ENCODE assay signal across 22 cellular contexts in genomic region chr7:739964-740942, GRCh38. TPM values are rescaled to one million over a fixed set of nuclear protein-coding genes. Genes with fewer than 3 reads are reported as not detected.
DNase-seq lines count a peak whose midpoint lies in the region; ATAC-seq, FAIRE-seq and TF ChIP-seq lines count a peak whose summit lies in the region.
"Had no signal": no experiment of that assay in that cellular context is flagged by ENCODE, and none has a peak within 500 bp of the region (broad histone marks: within the 10 kb centered on the region; RNA-seq: fewer than 3 reads in every experiment).

No MANE protein-coding gene starts in this region.

- no peak overlapping the region for H2AK9ac ChIP-seq in IMR-90 (replicated peaks; ENCODE audit: low read depth, low read length, poor library complexity)

- in situ Hi-C loops in IMR-90 (cut with MboI; ENCODE audit: low sequenced_read_pairs), result no loop called here

- no peak for TF ChIP-seq POLR2A in IMR-90 (IDR thresholded peaks at IDR 0.05; ENCODE audit: low read depth, low read length)

- no peaks in the 10 kb centered on the region for H3K4me1 ChIP-seq in IMR-90 (ENCODE audit: control insufficient read depth, insufficient read depth, low read length)
- no peaks in the 10 kb centered on the region for H3K4me1 ChIP-seq in kidney (ENCODE audit: control insufficient read depth in 1 of 2, insufficient read depth in 1 of 2, low read depth in 1 of 2, low read length in 2 of 2)
- H3K4me1 ChIP-seq: Caco-2 had no signal

- no TSS peak for BruUV-seq in IMR-90 (replicated peaks; lab: Mats Ljungman, UMichigan)

- H3K36me3 Mint-ChIP-seq in progenitor cell of endocrine pancreas (ENCODE audit: insufficient read depth), result peaks cover 22% of the 10 kb centered on the region

- peaks cover 4% of the 10 kb centered on the region for H3K36me3 ChIP-seq in H7 (replicated peaks; ENCODE audit: control insufficient read depth, insufficient read depth, low read length)
- peaks cover 17% of the 10 kb centered on the region for H3K36me3 ChIP-seq in IMR-90 (ENCODE audit: control insufficient read depth, insufficient read depth, low read length)
- H3K36me3 ChIP-seq in kidney (ENCODE audit: control insufficient read depth in 1 of 2, insufficient read depth in 2 of 2, low read length in 2 of 2), result peaks cover 9 to 19% of the 10 kb centered on the region in 2 donors

- POLR2A ChIA-PET in IMR-90 (lab: Charles Lee; ENCODE audit: unreplicated experiment), result interaction anchor here (0.6 kb wide), 1 partner anchor 153 kb away, joined by 3 read pairs; no protein-coding TSS in a partner anchor

- H3K27ac Mint-ChIP-seq in progenitor cell of endocrine pancreas, result peak overlapping the region; percentile 36
- H3K27ac Mint-ChIP-seq: activated T-helper 1 cell treated with anti-CD3 and anti-CD28 coated beads, Interleukin-12 subunit alpha, Interleukin-12 subunit beta, Interleukin-2, Interleukin-4 antibody, amounts not matched to agents 30 ng/mL and 10 ng/mL and 1 ng/mL, durations not matched to agents 14 hours and 24 hours and 36 hours had no signal

- peaks cover 2% of the 10 kb centered on the region for H3K4me1 Mint-ChIP-seq in progenitor cell of endocrine pancreas (ENCODE audit: low read depth)

- no peak overlapping the region for H4K91ac ChIP-seq in IMR-90 (ENCODE audit: insufficient read depth, low read depth, low read length)

- H3K18ac ChIP-seq in IMR-90 (ENCODE audit: low read depth, low read length), result no peak overlapping the region

- no peak overlapping the region for H2BK120ac ChIP-seq in IMR-90 (ENCODE audit: low read depth, low read length)

- DNase-seq in H7 (peak; percentile 55), IMR-90 (no peak), kidney (peak; percentile 66), progenitor cell of endocrine pancreas (ENCODE audit: low spot score, unreplicated experiment) (no peak)
- DNase-seq: activated CD4-positive, alpha-beta T cell treated with anti-CD3 and anti-CD28 coated beads, Interleukin-2, amount 50 U/mL, for 48 hours; dermis blood vessel endothelial cell; DMS79; GF-D8; HCEC 1CT; mesendoderm; NCI-H446 treated with DMSO at 0.1 percent for 48 hours; NCI-H82; nucleus accumbens; OCI-M1; trophoblast cell had no signal

- H2BK20ac ChIP-seq in IMR-90 (ENCODE audit: low read depth, low read length), result no peak overlapping the region

- WGBS in IMR-90 (ENCODE audit: extremely low coverage in 2 of 2, insufficient read length in 1 of 2), 2 experiments, result 94% methylated on average over 25 of the region's 46 CpGs; no CpG with 5 or more reads in 1 of the 2 experiments

- H2BK15ac ChIP-seq in IMR-90 (ENCODE audit: low read depth, low read length), result no peak overlapping the region

- FAIRE-seq in kidney (lab: Jason Lieb, UNC), result no peak
- FAIRE-seq: frontal cortex had no signal

- H3K14ac ChIP-seq in IMR-90 (replicated peaks; ENCODE audit: low read depth, low read length), result no peak overlapping the region

- no peak overlapping the region for H3K4ac ChIP-seq in IMR-90 (ENCODE audit: low read depth, low read length)

- no peak for TF ChIP-seq CTCF in IMR-90 (conservative IDR thresholded peaks at IDR 0.05; ENCODE audit: low read depth, low read length)
- TF ChIP-seq CTCF in kidney (IDR thresholded peaks at IDR 0.05; ENCODE audit: borderline replicate concordance, extremely low read depth, insufficient read depth), result no peak
- no peak for TF ChIP-seq CTCF in progenitor cell of endocrine pancreas (IDR thresholded peaks at IDR 0.05; ENCODE audit: unreplicated experiment)

- H4K5ac ChIP-seq in IMR-90 (ENCODE audit: low read depth, low read length), result no peak overlapping the region

- H3K27me3 Mint-ChIP-seq in progenitor cell of endocrine pancreas, result no peaks in the 10 kb centered on the region
- H3K27me3 Mint-ChIP-seq: central memory CD8-positive, alpha-beta T cell had no signal

- peak overlapping the region; percentile 19 for H2AFZ ChIP-seq in IMR-90 (replicated peaks; ENCODE audit: low read length, poor library complexity)

- H3K9me3 ChIP-seq in IMR-90 (ENCODE audit: control insufficient read depth, insufficient read depth, low read length) (no peaks in the 10 kb centered on the region), kidney (ENCODE audit: control insufficient read depth in 1 of 2, low read length in 2 of 2) (no peaks in the 10 kb centered on the region)
- H3K9me3 ChIP-seq: Caco-2 had no signal

- H4K8ac ChIP-seq in IMR-90 (ENCODE audit: low read depth in 2 of 2, low read length in 2 of 2), result no peak overlapping the region

- H3K9me1 ChIP-seq in IMR-90 (ENCODE audit: insufficient read depth, low read length), result 0 out of 2 replicates have a peak, but pooled peaks cover under 1% of the 10 kb centered on the region

- H3K27me3 ChIP-seq in H7 (ENCODE audit: control insufficient read depth, insufficient read depth, low read length) (no peaks in the 10 kb centered on the region), IMR-90 (ENCODE audit: control insufficient read depth, insufficient read depth, low read length) (no peaks in the 10 kb centered on the region)

- no peaks in the 10 kb centered on the region for H3K9me3 Mint-ChIP-seq in progenitor cell of endocrine pancreas (ENCODE audit: low read depth)
- H3K9me3 Mint-ChIP-seq: activated T-helper 1 cell treated with anti-CD3 and anti-CD28 coated beads, Interleukin-12 subunit alpha, Interleukin-12 subunit beta, Interleukin-2, Interleukin-4 antibody, amounts not matched to agents 30 ng/mL and 10 ng/mL and 1 ng/mL, durations not matched to agents 14 hours and 24 hours and 36 hours; central memory CD8-positive, alpha-beta T cell had no signal

- H3K23ac ChIP-seq in IMR-90 (ENCODE audit: low read depth, low read length), result no peak overlapping the region

- CTCF ChIA-PET in IMR-90 (lab: Yijun Ruan, JAX), result no interaction called here

- H4K20me1 ChIP-seq in IMR-90 (ENCODE audit: insufficient read depth, low read length), result peaks cover 5% of the 10 kb centered on the region; the same call in 1 of the 2 replicates

- intact Hi-C loops in IMR-90 (cut with micrococcal nuclease), result no loop called here
- intact Hi-C loops in kidney (cut with DNase I), result no loop called here

- no peak overlapping the region for H3K4me2 ChIP-seq in IMR-90 (ENCODE audit: low read depth, low read length)

- H3K79me1 ChIP-seq in IMR-90 (ENCODE audit: low read depth in 1 of 2, low read length in 2 of 2), result peaks cover 14 to 19% of the 10 kb centered on the region in 2 experiments

- H3K27ac ChIP-seq in IMR-90 (ENCODE audit: insufficient read depth, low read length) (no peak overlapping the region), kidney (ENCODE audit: low read depth in 2 of 2, low read length in 2 of 2) (no peak overlapping the region)

- H3K9ac ChIP-seq in IMR-90 (ENCODE audit: low read depth, low read length) (no peak overlapping the region), kidney (ENCODE audit: low read length in 2 of 2) (no peak overlapping the region)

- no peak overlapping the region for H2BK5ac ChIP-seq in IMR-90 (ENCODE audit: low read depth, low read length, poor library complexity, severe bottlenecking)

- no peak for TF ChIP-seq RAD21 in IMR-90 (IDR thresholded peaks at IDR 0.05; ENCODE audit: low read length)

- no peak overlapping the region for H3K4me3 Mint-ChIP-seq in progenitor cell of endocrine pancreas (ENCODE audit: low read depth)
- H3K4me3 Mint-ChIP-seq: activated T-helper 1 cell treated with anti-CD3 and anti-CD28 coated beads, Interleukin-12 subunit alpha, Interleukin-12 subunit beta, Interleukin-2, Interleukin-4 antibody, amounts not matched to agents 30 ng/mL and 10 ng/mL and 1 ng/mL, durations not matched to agents 14 hours and 24 hours and 36 hours; central memory CD8-positive, alpha-beta T cell had no signal

- H3K4me3 ChIP-seq in H7 (ENCODE audit: insufficient read depth, low read depth, low read length), result no peak overlapping the region
- H3K4me3 ChIP-seq in IMR-90 (ENCODE audit: insufficient read depth, low read depth, low read length), result no peak overlapping the region
- H3K4me3 ChIP-seq in kidney (ENCODE audit: low read length in 2 of 2), result no peak overlapping the region

- dilution Hi-C loops in IMR-90 (cut with HindIII; ENCODE audit: low sequenced_read_pairs, unreplicated experiment), result no loop called here

- no peak overlapping the region for H3K56ac ChIP-seq in IMR-90 (ENCODE audit: extremely low read depth, insufficient read depth, low read length)

- H2AK5ac ChIP-seq in IMR-90 (ENCODE audit: low read depth, low read length), result no peak overlapping the region

- no peak for ATAC-seq in IMR-90 (ENCODE audit: low read depth)
- no peak for ATAC-seq in HG03097 (IDR thresholded peaks at IDR 0.05; ENCODE audit: low FRiP score, unreplicated experiment)
- no peak for ATAC-seq in HG03565 (IDR thresholded peaks at IDR 0.05; ENCODE audit: unreplicated experiment)
- no peak for ATAC-seq in HG02840 (IDR thresholded peaks at IDR 0.05; ENCODE audit: low FRiP score, unreplicated experiment)

TF ChIP-seq in IMR-90, 13 proteins besides CTCF, POLR2A, EP300 and RAD21:
- no peak for TF ChIP-seq ELK1 (IDR thresholded peaks at IDR 0.05; ENCODE audit: borderline replicate concordance, low read depth, low read length)

RNA-seq across cellular contexts. Expression of gene PRKAR1B, which starts 13.2 kb away (rescaled TPM):
- 32.4 and 32.8 TPM in 2 replicates for total RNA-seq in H7 (2014; rRNA removed; shearing (Covaris generic))
- total RNA-seq in IMR-90 (2012; rRNA removed) (14.7 and 15.2 TPM in 2 replicates), kidney (15.9 TPM), progenitor cell of endocrine pancreas (51.6 and 54.2 TPM in 2 replicates)
- polyA plus RNA-seq in IMR-90 (2012; rRNA removed) (19.8 and 20.2 TPM in 2 replicates), kidney (ENCODE audit: insufficient read depth, low read depth, low replicate concordance) (21.4 TPM)
- polyA plus RNA-seq in IMR-90 (2012; cell fraction: cytosol; rRNA removed), result 12.5 and 20.6 TPM in 2 replicates
- 21.9 and 29.1 TPM in 2 replicates for polyA plus RNA-seq in IMR-90 (2012; cell fraction: nucleus; rRNA removed; ENCODE audit: low replicate concordance)

RNA-seq across cellular contexts. Expression of gene DNAAF5, which starts 13.8 kb away (rescaled TPM):
- 82.5 and 101 TPM in 2 replicates for total RNA-seq in H7 (2014; rRNA removed; shearing (Covaris generic))
- 12.4 and 13.9 TPM in 2 replicates for total RNA-seq in IMR-90 (2012; rRNA removed)
- polyA plus RNA-seq in IMR-90 (2012; rRNA removed), result 32.6 and 36.1 TPM in 2 replicates
- 31.6 and 49.2 TPM in 2 replicates for polyA plus RNA-seq in IMR-90 (2012; cell fraction: cytosol; rRNA removed)
- polyA plus RNA-seq in IMR-90 (2012; cell fraction: nucleus; rRNA removed; ENCODE audit: low replicate concordance), result 25.7 and 57.6 TPM in 2 replicates
- 29.7 TPM for total RNA-seq in kidney
- polyA plus RNA-seq in kidney (ENCODE audit: insufficient read depth, low read depth, low replicate concordance), result 11.6 TPM
- total RNA-seq in progenitor cell of endocrine pancreas, result 46.7 and 51.0 TPM in 2 replicates

Comparison
In these comparisons a context has a peak if more than half of its experiments do, and no peak if none do; other contexts are left out.
1. DNase-seq: peak in H7 (single experiment) and kidney (single experiment); none in IMR-90 (single experiment) and progenitor cell of endocrine pancreas (single experiment).